ENCODE assay signal across 9 cellular contexts in the genomic region with DNA sequence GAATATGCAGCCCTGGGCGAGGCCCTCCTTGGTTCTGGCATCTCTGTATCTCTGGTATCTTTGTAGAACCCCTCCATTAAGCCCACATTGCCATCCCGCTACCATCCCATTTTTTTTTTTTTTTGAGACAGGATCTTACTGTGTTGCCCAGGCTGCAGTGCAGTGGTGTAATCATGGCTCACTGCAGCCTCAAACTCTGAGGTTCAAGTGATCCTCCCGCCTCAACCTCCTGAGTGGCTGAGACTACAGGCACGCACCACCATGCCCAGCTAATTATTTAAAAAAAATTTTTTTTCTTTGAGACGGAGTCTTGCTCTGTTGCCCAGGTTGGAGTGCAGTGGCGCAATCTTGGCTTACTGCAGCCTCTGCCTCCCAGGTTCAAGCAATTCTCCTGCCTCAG. TPM values are rescaled to one million over a fixed set of nuclear protein-coding genes. Genes with fewer than 3 reads are reported as not detected.
"Had no signal": no experiment of that assay in that cellular context is flagged by ENCODE, and none has a peak within 500 bp of the region (broad histone marks: within the 10 kb centered on the region; RNA-seq: fewer than 3 reads in every experiment).

No MANE protein-coding gene starts in this region.

RNA-seq across cellular contexts. Expression of gene BTBD19, which starts 16.1 kb away (rescaled TPM):
- polyA plus RNA-seq: neural cell had no signal

RNA-seq across cellular contexts. Expression of gene DYNLT4, which starts 17.2 kb away (rescaled TPM):
- total RNA-seq: occipital lobe, temporal lobe, thoracic aorta, vagina had no signal
- polyA plus RNA-seq: neural cell had no signal

RNA-seq across cellular contexts. Expression of gene PTCH2, which starts 18.7 kb away (rescaled TPM):
- total RNA-seq: smooth muscle cell had no signal

RNA-seq across cellular contexts. Expression of gene BEST4, which starts 36.4 kb away (rescaled TPM):
- total RNA-seq: osteoblast, prostate gland, right atrium auricular region, vagina had no signal
- polyA plus RNA-seq: neural cell had no signal
